Comparison of ENCODE assay signal across 8 cellular contexts in genomic region chr22:21865041-21865440, GRCh38. TPM values are rescaled to one million over a fixed set of nuclear protein-coding genes. Genes with fewer than 3 reads are reported as not detected.
DNase-seq lines count a peak whose midpoint lies in the region; ATAC-seq and TF ChIP-seq lines count a peak whose summit lies in the region.

No MANE protein-coding gene starts in this region.

- H3K27ac ChIP-seq in PC-3 (ENCODE audit: low read length) (no peak overlapping the region), dorsolateral prefrontal cortex (peak overlapping the region in 5 of 59 donors; percentile 7 to 31 (median 8))

- no peak overlapping the region for H2AFZ ChIP-seq in PC-3 (ENCODE audit: low read length)

- H3K4me1 ChIP-seq in PC-3 (ENCODE audit: insufficient read depth, low read length): peaks cover 17% of the 10 kb centered on the region

- H3K36me3 ChIP-seq in PC-3 (ENCODE audit: low read depth, low read length): no peaks in the 10 kb centered on the region

- no peaks in the 10 kb centered on the region for H3K27me3 ChIP-seq in PC-3 (ENCODE audit: low read length)
- no peaks in the 10 kb centered on the region for H3K27me3 ChIP-seq in dorsolateral prefrontal cortex

- DNase-seq in SIG-M5 treated with dmso at 0.1 percent for 504 hours (lab: John Stamatoyannopoulos, UW; ENCODE audit: unreplicated experiment): peak; percentile 37
- no peak for DNase-seq in SIG-M5 (lab: John Stamatoyannopoulos, UW)
- DNase-seq in PC-3: peak; percentile 70
- DNase-seq in dorsolateral prefrontal cortex: peak in 3 of 10 donors; percentile 21 to 48 (median 28)
- peak; percentile 63 for DNase-seq in non-pigmented ciliary epithelial cell (ENCODE audit: low read depth)
- no peak for DNase-seq in DMS79 treated with DMSO at 0.1 percent for 48 hours (lab: John Stamatoyannopoulos, UW)
- DNase-seq in NCI-H1417 (lab: John Stamatoyannopoulos, UW): no peak

- H3K4me2 ChIP-seq in PC-3 (ENCODE audit: low read length): peak overlapping the region; percentile 92

- H3K4me3 ChIP-seq in PC-3 (ENCODE audit: low read length) (peak overlapping the region; percentile 90), dorsolateral prefrontal cortex (peak overlapping the region; percentile 54 to 98 (median 89))

- no peaks in the 10 kb centered on the region for H3F3A ChIP-seq in PC-3 (ENCODE audit: low read length, unreplicated experiment)

- ATAC-seq in PC-3: peak; percentile 18; the same call in 1 of the 2 replicates
- ATAC-seq in GM18519 (IDR thresholded peaks at IDR 0.05; ENCODE audit: low FRiP score, unreplicated experiment): no peak

- CTCF ChIA-PET in PC-3 (lab: Charles Lee): no interaction called here

- peaks cover 69% of the 10 kb centered on the region for H3K79me2 ChIP-seq in PC-3 (ENCODE audit: low read length)

- POLR2A ChIA-PET in PC-3 (lab: Charles Lee; ENCODE audit: unreplicated experiment): no interaction called here

- no TSS peak for BruUV-seq in PC-3 (replicated peaks; lab: Mats Ljungman, UMichigan)

- H3K9me2 ChIP-seq in PC-3 (replicated peaks; ENCODE audit: low read length): no peaks in the 10 kb centered on the region

- H3K9me3 ChIP-seq in PC-3 (ENCODE audit: low read length): no peaks in the 10 kb centered on the region

- TF ChIP-seq CTCF in PC-3 (conservative IDR thresholded peaks at IDR 0.05; ENCODE audit: low read depth, low read length): no peak
- no peak for TF ChIP-seq CTCF in dorsolateral prefrontal cortex (IDR thresholded peaks at IDR 0.05 in 54 of 56, conservative IDR thresholded peaks at IDR 0.05 in 2 of 56; ENCODE audit: low read depth in 1 of 56, partially characterized antibody in 56 of 56)

- peaks cover 36% of the 10 kb centered on the region for H4K20me1 ChIP-seq in PC-3 (ENCODE audit: low read length)

- intact Hi-C loops in PC-3 (cut with micrococcal nuclease): loop anchor here (5.0 kb wide), 1 partner anchor 48 kb away; no protein-coding TSS in a partner anchor
- intact Hi-C loops in dorsolateral prefrontal cortex (cut with DNase I): loop anchor here (5.0 to 10.0 kb wide), 5 partner anchors 67 to 87 kb away; partner anchors contain the start of gene PPM1F (in 1 of the 2)

- H3K9ac ChIP-seq in PC-3 (ENCODE audit: low read length): no peak overlapping the region

RNA-seq across cellular contexts. Expression of gene MAPK1, which starts 2.4 kb away (rescaled TPM):
- 25.1 and 32.8 TPM in 2 replicates for total RNA-seq in PC-3 (2014; rRNA removed)
- total RNA-seq in dorsolateral prefrontal cortex: 100 to 1,000 TPM; 207 to 492 (median 330) TPM

Comparison
In these comparisons a context has a peak if more than half of its experiments do, and no peak if none do; other contexts are left out.
1. DNase-seq: peak in SIG-M5 treated with dmso at 0.1 percent for 504 hours (single experiment), PC-3 (single experiment) and non-pigmented ciliary epithelial cell (single experiment); none in SIG-M5 (single experiment), DMS79 treated with DMSO at 0.1 percent for 48 hours (single experiment) and NCI-H1417 (0 of 3).